ENCODE assay signal across 1 cellular context in genomic region chr12:27319394-27319793, GRCh38.
A peak's percentile ranks its signal among the peaks of the same experiment; 100 is the strongest.
TF ChIP-seq lines count a peak whose summit lies in the region.

No MANE protein-coding gene starts in this region.

TF ChIP-seq in IMR-90, 13 proteins besides CTCF, POLR2A, EP300 and RAD21:
- TF ChIP-seq USF2 (IDR thresholded peaks at IDR 0.05; ENCODE audit: low read depth, low read length), result no peak
- peak; percentile 91 for TF ChIP-seq FOS (IDR thresholded peaks at IDR 0.05; ENCODE audit: low read depth, low read length)
- no peak for TF ChIP-seq MAFK (IDR thresholded peaks at IDR 0.05; ENCODE audit: low read depth, low read length)
- TF ChIP-seq RCOR1 (IDR thresholded peaks at IDR 0.05; ENCODE audit: insufficient replicate concordance, low read length), result no peak
- TF ChIP-seq BHLHE40 (IDR thresholded peaks at IDR 0.05; ENCODE audit: low read depth, low read length), result no peak
- no peak for TF ChIP-seq MAZ (IDR thresholded peaks at IDR 0.05; ENCODE audit: borderline replicate concordance, low read depth, low read length)
- TF ChIP-seq MXI1 (IDR thresholded peaks at IDR 0.05; ENCODE audit: borderline replicate concordance, low read depth, low read length), result no peak
- no peak for TF ChIP-seq ELK1 (IDR thresholded peaks at IDR 0.05; ENCODE audit: borderline replicate concordance, low read depth, low read length)
- peak; percentile 37; the same call in 1 of the 2 replicates for TF ChIP-seq CEBPB (IDR thresholded peaks at IDR 0.05; ENCODE audit: low read depth, low read length)
- TF ChIP-seq SMC3 (IDR thresholded peaks at IDR 0.05; ENCODE audit: low read depth, low read length), result no peak
- no peak for TF ChIP-seq CHD1 (IDR thresholded peaks at IDR 0.05; ENCODE audit: low read depth, low read length)
TF ChIP-seq in IMR-90: peak in this region for 2.
